25 cellular contexts compared by ENCODE assay signal in genomic region chr2:211401328-211401727, GRCh38.
"Had no signal": no experiment of that assay in that cellular context is flagged by ENCODE, and none has a peak within 500 bp of the region (broad histone marks: within the 10 kb centered on the region; RNA-seq: fewer than 3 reads in every experiment).

No MANE protein-coding gene starts in this region.

- H3K27ac Mint-ChIP-seq: activated CD4-positive, alpha-beta memory T cell treated with anti-CD3 and anti-CD28 coated beads, Interleukin-2, amount 10 ng/mL, durations not matched to agents 7 days and 5 days; activated CD4-positive, alpha-beta T cell treated with anti-CD3 and anti-CD28 coated beads, Interleukin-2, amount 10 ng/mL, durations not matched to agents 24 days and 14 days; activated naive CD4-positive, alpha-beta T cell treated with anti-CD3 and anti-CD28 coated beads for 36 hours; activated naive CD8-positive, alpha-beta T cell treated with anti-CD3 and anti-CD28 coated beads, Interleukin-2, amount 10 ng/mL, durations not matched to agents 7 days and 5 days; activated T-cell treated with anti-CD3 and anti-CD28 coated beads, Interleukin-2, amount 50 U/mL, for 72 hours; brain; memory B cell; nephron progenitor cell; stimulated activated naive B cell treated with anti-CD40 and anti-IgM and Interleukin-4, amounts not matched to agents 10 μg/mL and 1 μg/mL and 100 μg/mL, for 72 hours had no signal

- H3K4me3 Mint-ChIP-seq: activated CD4-positive, alpha-beta memory T cell treated with anti-CD3 and anti-CD28 coated beads, Interleukin-2, amount 10 ng/mL, durations not matched to agents 7 days and 5 days; activated CD4-positive, alpha-beta T cell treated with anti-CD3 and anti-CD28 coated beads, Interleukin-2, amount 10 ng/mL, durations not matched to agents 24 days and 14 days; activated naive CD4-positive, alpha-beta T cell treated with anti-CD3 and anti-CD28 coated beads for 36 hours; activated naive CD8-positive, alpha-beta T cell treated with anti-CD3 and anti-CD28 coated beads, Interleukin-2, amount 10 ng/mL, durations not matched to agents 7 days and 5 days; activated T-cell treated with anti-CD3 and anti-CD28 coated beads, Interleukin-2, amount 50 U/mL, for 72 hours; brain; memory B cell; nephron progenitor cell; stimulated activated naive B cell treated with anti-CD40 and anti-IgM and Interleukin-4, amounts not matched to agents 10 μg/mL and 1 μg/mL and 100 μg/mL, for 72 hours had no signal

- H3K27me3 Mint-ChIP-seq: activated CD4-positive, alpha-beta memory T cell treated with anti-CD3 and anti-CD28 coated beads, Interleukin-2, amount 10 ng/mL, durations not matched to agents 7 days and 5 days; activated CD4-positive, alpha-beta T cell treated with anti-CD3 and anti-CD28 coated beads, Interleukin-2, amount 10 ng/mL, durations not matched to agents 24 days and 14 days; activated naive CD8-positive, alpha-beta T cell treated with anti-CD3 and anti-CD28 coated beads, Interleukin-2, amount 10 ng/mL, durations not matched to agents 7 days and 5 days; brain; memory B cell; stimulated activated naive B cell treated with anti-CD40 and anti-IgM and Interleukin-4, amounts not matched to agents 10 μg/mL and 1 μg/mL and 100 μg/mL, for 72 hours had no signal

- DNase-seq: activated CD4-positive, alpha-beta memory T cell treated with anti-CD3 and anti-CD28 coated beads, Interleukin-2, amount 10 ng/mL, durations not matched to agents 7 days and 5 days; activated CD4-positive, alpha-beta T cell treated with anti-CD3 and anti-CD28 coated beads, Interleukin-2, amount 10 ng/mL, durations not matched to agents 24 days and 14 days; activated effector memory CD4-positive, alpha-beta T cell treated with Interleukin-2 at 50 U/mL for 16 hours; activated naive CD4-positive, alpha-beta T cell treated with anti-CD3 and anti-CD28 coated beads for 36 hours; activated naive CD8-positive, alpha-beta T cell treated with anti-CD3 and anti-CD28 coated beads, Interleukin-2, amount 10 ng/mL, durations not matched to agents 7 days and 5 days; activated T-cell treated with anti-CD3 and anti-CD28 coated beads, Interleukin-2, amount 50 U/mL, for 72 hours; cerebellar nuclear complex; head of caudate nucleus; hypothalamus; left cardiac atrium; nephron progenitor cell; nucleus accumbens; stimulated activated CD4-positive, alpha-beta T cell treated with anti-CD3 and anti-CD28 coated beads, Interleukin-15, amount 100 ng/mL, for 24 hours; stimulated activated naive B cell treated with anti-CD40 and anti-IgM and Interleukin-4, amounts not matched to agents 10 μg/mL and 1 μg/mL and 100 μg/mL, for 72 hours; testis; trophoblast cell; uterus had no signal

- H3K4me3 ChIP-seq: gastroesophageal sphincter, smooth muscle cell, testis, uterus had no signal

- H3K4me1 ChIP-seq: gastroesophageal sphincter, parathyroid adenoma, testis, uterus had no signal

- H3K27ac ChIP-seq: gastroesophageal sphincter, parathyroid adenoma, testis, uterus, VCaP had no signal

- ATAC-seq: activated CD4-positive, CD25-positive, alpha-beta regulatory T cell treated with anti-CD3 and anti-CD28 coated beads, Interleukin-2, amount 50 U/mL, for 24 hours; activated T-cell treated with anti-CD3 and anti-CD28 coated beads, Interleukin-2, amount 50 U/mL, for 72 hours; gastroesophageal sphincter; left cardiac atrium; sciatic nerve; stimulated activated naive B cell treated with anti-CD40 and anti-IgM and Interleukin-4, amounts not matched to agents 10 μg/mL and 1 μg/mL and 100 μg/mL, for 72 hours had no signal

- H3K27me3 ChIP-seq: gastroesophageal sphincter, testis, uterus had no signal

- H3K36me3 Mint-ChIP-seq: activated naive CD8-positive, alpha-beta T cell treated with anti-CD3 and anti-CD28 coated beads, Interleukin-2, amount 10 ng/mL, durations not matched to agents 7 days and 5 days; brain; memory B cell; stimulated activated naive B cell treated with anti-CD40 and anti-IgM and Interleukin-4, amounts not matched to agents 10 μg/mL and 1 μg/mL and 100 μg/mL, for 72 hours had no signal

- H3K9me3 Mint-ChIP-seq: activated CD4-positive, alpha-beta memory T cell treated with anti-CD3 and anti-CD28 coated beads, Interleukin-2, amount 10 ng/mL, durations not matched to agents 7 days and 5 days; activated CD4-positive, alpha-beta T cell treated with anti-CD3 and anti-CD28 coated beads, Interleukin-2, amount 10 ng/mL, durations not matched to agents 24 days and 14 days; activated naive CD4-positive, alpha-beta T cell treated with anti-CD3 and anti-CD28 coated beads for 36 hours; activated naive CD8-positive, alpha-beta T cell treated with anti-CD3 and anti-CD28 coated beads, Interleukin-2, amount 10 ng/mL, durations not matched to agents 7 days and 5 days; brain; nephron progenitor cell; stimulated activated naive B cell treated with anti-CD40 and anti-IgM and Interleukin-4, amounts not matched to agents 10 μg/mL and 1 μg/mL and 100 μg/mL, for 72 hours had no signal

- H3K4me1 Mint-ChIP-seq: activated CD4-positive, alpha-beta memory T cell treated with anti-CD3 and anti-CD28 coated beads, Interleukin-2, amount 10 ng/mL, durations not matched to agents 7 days and 5 days; activated CD4-positive, alpha-beta T cell treated with anti-CD3 and anti-CD28 coated beads, Interleukin-2, amount 10 ng/mL, durations not matched to agents 24 days and 14 days; activated naive CD8-positive, alpha-beta T cell treated with anti-CD3 and anti-CD28 coated beads, Interleukin-2, amount 10 ng/mL, durations not matched to agents 7 days and 5 days; memory B cell; stimulated activated naive B cell treated with anti-CD40 and anti-IgM and Interleukin-4, amounts not matched to agents 10 μg/mL and 1 μg/mL and 100 μg/mL, for 72 hours had no signal
